ENCODE assay signal across 26 cellular contexts in the genomic region with DNA sequence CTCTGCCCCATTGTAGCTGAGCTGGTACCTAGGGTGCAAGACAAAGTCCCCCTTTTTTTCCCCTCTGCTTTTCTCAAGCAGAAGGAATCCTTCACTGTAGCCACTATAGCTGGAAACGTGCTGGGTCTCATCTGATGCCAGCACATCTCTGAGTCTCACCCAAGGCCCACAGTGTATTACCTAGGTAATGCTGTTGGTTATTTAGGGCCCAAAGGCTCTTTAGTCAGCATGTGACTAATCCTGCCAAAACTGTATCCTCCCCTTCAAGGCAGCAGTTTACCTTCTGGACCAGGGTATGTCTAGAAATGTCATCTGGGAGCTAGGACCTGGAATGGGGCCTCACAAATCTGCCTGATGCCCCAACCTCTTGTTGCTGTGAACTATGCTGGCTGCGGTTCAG.
DNase-seq lines count a peak whose midpoint lies in the region; ATAC-seq and TF ChIP-seq lines count a peak whose summit lies in the region.
"Had no signal": no experiment of that assay in that cellular context is flagged by ENCODE, and none has a peak within 500 bp of the region (broad histone marks: within the 10 kb centered on the region; RNA-seq: fewer than 3 reads in every experiment).

No MANE protein-coding gene starts in this region.

- intact Hi-C loops in PC-3 (cut with micrococcal nuclease), result no loop called here

- H3K4me1 ChIP-seq in H9 (ENCODE audit: insufficient read depth, low read length), result no peaks in the 10 kb centered on the region
- no peaks in the 10 kb centered on the region for H3K4me1 ChIP-seq in PC-3 (ENCODE audit: insufficient read depth, low read length)
- no peaks in the 10 kb centered on the region for H3K4me1 ChIP-seq in foreskin keratinocyte
- H3K4me1 ChIP-seq in tibial nerve, result no peaks in the 10 kb centered on the region
- H3K4me1 ChIP-seq: BE2C, BLaER1 had no signal

- no peaks in the 10 kb centered on the region; the same call in 1 of the 2 replicates for H3K27me3 Mint-ChIP-seq in H9 (ENCODE audit: low read depth)
- no peaks in the 10 kb centered on the region for H3K27me3 Mint-ChIP-seq in stimulated activated naive B cell treated with anti-CD40 and anti-IgM and Interleukin-4, amounts not matched to agents 10 μg/mL and 1 μg/mL and 100 μg/mL, for 72 hours
- no peaks in the 10 kb centered on the region for H3K27me3 Mint-ChIP-seq in activated naive CD8-positive, alpha-beta T cell treated with anti-CD3 and anti-CD28 coated beads for 36 hours
- H3K27me3 Mint-ChIP-seq: CD4-positive, alpha-beta memory T cell; CD4-positive, CD25-positive, alpha-beta regulatory T cell; CD8-positive, alpha-beta memory T cell had no signal

- CTCF ChIA-PET in PC-3 (lab: Charles Lee), result no interaction called here

- H3K36me3 ChIP-seq in PC-3 (ENCODE audit: low read depth, low read length) (no peaks in the 10 kb centered on the region), tibial nerve (no peaks in the 10 kb centered on the region)
- H3K36me3 ChIP-seq: BE2C, BLaER1 had no signal

- no peak overlapping the region for H3K9ac ChIP-seq in H9 (ENCODE audit: extremely low read depth, insufficient read length, low read length)
- H3K9ac ChIP-seq in PC-3 (ENCODE audit: low read length), result no peak overlapping the region
- H3K9ac ChIP-seq: BLaER1 had no signal

- no peaks in the 10 kb centered on the region for H3K23me2 ChIP-seq in H9 (ENCODE audit: insufficient read length, low read depth, low read length, poor library complexity, severe bottlenecking)

- H2AK5ac ChIP-seq in H9 (ENCODE audit: insufficient read length, low read length), result no peak overlapping the region

- H3K9me3 ChIP-seq in H9 (ENCODE audit: control insufficient read depth, low read depth, low read length), result no peaks in the 10 kb centered on the region
- H3K9me3 ChIP-seq in PC-3 (ENCODE audit: low read length), result 0 out of 2 replicates have a peak, but pooled peaks cover 5% of the 10 kb centered on the region
- H3K9me3 ChIP-seq in tibial nerve, result peaks cover 0 to 22% (median 5%) of the 10 kb centered on the region in 4 donors
- H3K9me3 ChIP-seq: BE2C had no signal

- no peak overlapping the region for H2BK120ac ChIP-seq in H9 (ENCODE audit: low read depth, low read length, poor library complexity, severe bottlenecking)

- H3K4me3 ChIP-seq in PC-3 (ENCODE audit: low read length) (no peak overlapping the region), epithelial cell of esophagus (ENCODE audit: low read length) (no peak overlapping the region), tibial nerve (no peak overlapping the region)
- H3K4me3 ChIP-seq: BLaER1, GM12878 had no signal

- H3K4me3 Mint-ChIP-seq in H9, result no peak overlapping the region
- no peak overlapping the region for H3K4me3 Mint-ChIP-seq in stimulated activated naive B cell treated with anti-CD40 and anti-IgM and Interleukin-4, amounts not matched to agents 10 μg/mL and 1 μg/mL and 100 μg/mL, for 72 hours
- H3K4me3 Mint-ChIP-seq in activated naive CD8-positive, alpha-beta T cell treated with anti-CD3 and anti-CD28 coated beads for 36 hours, result no peak overlapping the region
- H3K4me3 Mint-ChIP-seq: CD14-positive monocyte; CD4-positive, alpha-beta memory T cell; CD4-positive, CD25-positive, alpha-beta regulatory T cell; CD8-positive, alpha-beta memory T cell had no signal

- no peak overlapping the region for H3K4ac ChIP-seq in H9 (ENCODE audit: low read depth, low read length)

- H4K91ac ChIP-seq in H9 (ENCODE audit: insufficient read length, low read depth, low read length), result no peak overlapping the region

- H3K79me1 ChIP-seq in H9 (ENCODE audit: insufficient read depth, low read depth, low read length, poor library complexity, severe bottlenecking), result no peaks in the 10 kb centered on the region

- no peaks in the 10 kb centered on the region for H3F3A ChIP-seq in PC-3 (ENCODE audit: low read length, unreplicated experiment)

- H3K27ac ChIP-seq in H9 (ENCODE audit: insufficient read length, low read depth, low read length) (no peak overlapping the region), PC-3 (ENCODE audit: low read length) (no peak overlapping the region), foreskin keratinocyte (no peak overlapping the region), tibial nerve (no peak overlapping the region)
- H3K27ac ChIP-seq: BLaER1 had no signal

- peaks cover 4 to 9% of the 10 kb centered on the region in 2 experiments; a peak in 3 of 4 replicates for H3K4me1 Mint-ChIP-seq in H9
- no peaks in the 10 kb centered on the region for H3K4me1 Mint-ChIP-seq in stimulated activated naive B cell treated with anti-CD40 and anti-IgM and Interleukin-4, amounts not matched to agents 10 μg/mL and 1 μg/mL and 100 μg/mL, for 72 hours
- no peaks in the 10 kb centered on the region for H3K4me1 Mint-ChIP-seq in activated naive CD8-positive, alpha-beta T cell treated with anti-CD3 and anti-CD28 coated beads for 36 hours
- H3K4me1 Mint-ChIP-seq: CD14-positive monocyte; CD4-positive, alpha-beta memory T cell; CD4-positive, CD25-positive, alpha-beta regulatory T cell; CD8-positive, alpha-beta memory T cell had no signal

- H3T11ph ChIP-seq in H9 (ENCODE audit: low read length), result no peak overlapping the region

- POLR2A ChIA-PET in PC-3 (lab: Charles Lee; ENCODE audit: unreplicated experiment), result no interaction called here

- no peak for TF ChIP-seq POLR2A in tibial nerve (IDR thresholded peaks at IDR 0.05)

- H3K27me3 ChIP-seq in H9 (ENCODE audit: insufficient read depth, low read length) (no peaks in the 10 kb centered on the region), PC-3 (ENCODE audit: low read length) (no peaks in the 10 kb centered on the region), foreskin keratinocyte (no peaks in the 10 kb centered on the region), tibial nerve (no peaks in the 10 kb centered on the region)
- H3K27me3 ChIP-seq: BE2C, BLaER1 had no signal

- H2AFZ ChIP-seq in H9 (ENCODE audit: low read length) (no peak overlapping the region), PC-3 (ENCODE audit: low read length) (no peak overlapping the region)

- peaks cover 17 to 19% of the 10 kb centered on the region in 2 experiments; a peak in 4 of 5 replicates for H3K9me3 Mint-ChIP-seq in H9
- peaks cover 15 to 16% of the 10 kb centered on the region in 2 donors for H3K9me3 Mint-ChIP-seq in stimulated activated naive B cell treated with anti-CD40 and anti-IgM and Interleukin-4, amounts not matched to agents 10 μg/mL and 1 μg/mL and 100 μg/mL, for 72 hours
- H3K9me3 Mint-ChIP-seq in activated naive CD8-positive, alpha-beta T cell treated with anti-CD3 and anti-CD28 coated beads for 36 hours, result peaks cover 4% of the 10 kb centered on the region

- no CpG with 5 or more reads among the region's 2 CpGs for WGBS in H9 (ENCODE audit: extremely low coverage, insufficient read length, low lambda C conversion rate)
- WGBS in tibial nerve, 2 donors, result 78 to 79% methylated on average over 1 to 2 of the region's 2 CpGs

- peaks cover 12 to 23% (median 12%) of the 10 kb centered on the region in 3 experiments for H3K36me3 Mint-ChIP-seq in H9 (ENCODE audit: insufficient read depth in 1 of 3, low read depth in 3 of 3)
- H3K36me3 Mint-ChIP-seq in stimulated activated naive B cell treated with anti-CD40 and anti-IgM and Interleukin-4, amounts not matched to agents 10 μg/mL and 1 μg/mL and 100 μg/mL, for 72 hours, result no peaks in the 10 kb centered on the region
- H3K36me3 Mint-ChIP-seq in activated naive CD8-positive, alpha-beta T cell treated with anti-CD3 and anti-CD28 coated beads for 36 hours, result no peaks in the 10 kb centered on the region
- H3K36me3 Mint-ChIP-seq: CD14-positive monocyte; CD4-positive, alpha-beta memory T cell; CD4-positive, CD25-positive, alpha-beta regulatory T cell; CD8-positive, alpha-beta memory T cell had no signal

- no peaks in the 10 kb centered on the region for H3K79me2 ChIP-seq in H9 (ENCODE audit: insufficient read depth, low read length)
- H3K79me2 ChIP-seq in PC-3 (ENCODE audit: low read length), result no peaks in the 10 kb centered on the region

- ATAC-seq in PC-3 (no peak), foreskin keratinocyte (peak; percentile 81)
- no peak for ATAC-seq in stimulated activated naive B cell treated with anti-CD40 and anti-IgM and Interleukin-4, amounts not matched to agents 10 μg/mL and 1 μg/mL and 100 μg/mL, for 72 hours (replicated peaks)
- ATAC-seq: GM12878 had no signal

- H3K18ac ChIP-seq in H9 (ENCODE audit: insufficient read length, low read depth, low read length), result no peak overlapping the region

- H3K56ac ChIP-seq in H9 (ENCODE audit: insufficient read length, low read depth, low read length), result no peak overlapping the region

- no peak overlapping the region for H2BK15ac ChIP-seq in H9 (ENCODE audit: low read depth, low read length)

- H3K27ac Mint-ChIP-seq in H9, result no peak overlapping the region
- H3K27ac Mint-ChIP-seq in stimulated activated naive B cell treated with anti-CD40 and anti-IgM and Interleukin-4, amounts not matched to agents 10 μg/mL and 1 μg/mL and 100 μg/mL, for 72 hours, result no peak overlapping the region
- no peak overlapping the region for H3K27ac Mint-ChIP-seq in activated naive CD8-positive, alpha-beta T cell treated with anti-CD3 and anti-CD28 coated beads for 36 hours
- H3K27ac Mint-ChIP-seq: CD14-positive monocyte; CD4-positive, alpha-beta memory T cell; CD4-positive, CD25-positive, alpha-beta regulatory T cell; CD8-positive, alpha-beta memory T cell had no signal

- H2BK20ac ChIP-seq in H9 (ENCODE audit: low read depth, low read length, poor library complexity, severe bottlenecking), result no peak overlapping the region

- no peak overlapping the region for H3K4me2 ChIP-seq in H9 (ENCODE audit: insufficient read depth, insufficient read length, low read length)
- H3K4me2 ChIP-seq in PC-3 (ENCODE audit: low read length), result no peak overlapping the region
- H3K4me2 ChIP-seq: BLaER1 had no signal

- no peak overlapping the region for H3K14ac ChIP-seq in H9 (ENCODE audit: insufficient read depth, low read length)

- no TSS peak for BruUV-seq in PC-3 (replicated peaks; lab: Mats Ljungman, UMichigan)

- no peaks in the 10 kb centered on the region for H4K20me1 ChIP-seq in H9 (ENCODE audit: control insufficient read depth, insufficient read depth, insufficient read length)
- H4K20me1 ChIP-seq in PC-3 (ENCODE audit: low read length), result no peaks in the 10 kb centered on the region
- H4K20me1 ChIP-seq: BLaER1 had no signal

- H3K9me2 ChIP-seq in PC-3 (replicated peaks; ENCODE audit: low read length), result no peaks in the 10 kb centered on the region

- TF ChIP-seq EP300 in tibial nerve (IDR thresholded peaks at IDR 0.05), result no peak

- H4K8ac ChIP-seq in H9 (replicated peaks; ENCODE audit: insufficient read length, low read depth, low read length), result no peak overlapping the region

- TF ChIP-seq CTCF in H9 (conservative IDR thresholded peaks at IDR 0.05) (no peak), PC-3 (conservative IDR thresholded peaks at IDR 0.05; ENCODE audit: low read depth, low read length) (no peak), epithelial cell of esophagus (IDR thresholded peaks at IDR 0.05; ENCODE audit: insufficient read depth, low read depth, low read length, missing control alignments) (no peak), foreskin keratinocyte (conservative IDR thresholded peaks at IDR 0.05) (no peak), tibial nerve (IDR thresholded peaks at IDR 0.05) (no peak)

- H4K5ac ChIP-seq in H9 (ENCODE audit: insufficient read length, low read depth, low read length), result no peak overlapping the region

- H2BK5ac ChIP-seq in H9 (ENCODE audit: insufficient read length, low read length), result peak overlapping the region; percentile 58

- H3K23ac ChIP-seq in H9 (ENCODE audit: insufficient read length, low read depth, low read length), result no peak overlapping the region

- no peak for DNase-seq in H9
- peak; percentile 9 for DNase-seq in PC-3
- DNase-seq in epithelial cell of esophagus (ENCODE audit: low read depth), result peak; percentile 50
- peak; percentile 10 to 59 for DNase-seq in foreskin keratinocyte
- no peak for DNase-seq in stimulated activated naive B cell treated with anti-CD40 and anti-IgM and Interleukin-4, amounts not matched to agents 10 μg/mL and 1 μg/mL and 100 μg/mL, for 72 hours
- no peak for DNase-seq in activated naive CD8-positive, alpha-beta T cell treated with anti-CD3 and anti-CD28 coated beads for 36 hours
- no peak for DNase-seq in tibial nerve (ENCODE audit: low spot score in 2 of 2)
- DNase-seq in NOMO-1 treated with DMSO at 0.1 percent for 48 hours (lab: John Stamatoyannopoulos, UW; ENCODE audit: unreplicated experiment), result no peak
- DNase-seq: 8988T; ACHN; BE2C; C1 segment of cervical spinal cord; CD4-positive, alpha-beta memory T cell; CD4-positive, CD25-positive, alpha-beta regulatory T cell; CD8-positive, alpha-beta memory T cell; COR-L47; DMS 273 treated with DMSO at 0.1 percent for 48 hours; DMS153; DMS53; DMS79; DND-41; EL; GDM1 had no signal

- no peak overlapping the region for H2BK12ac ChIP-seq in H9 (ENCODE audit: insufficient read length, low read depth, low read length)

Comparison
In these comparisons a context has a peak if more than half of its experiments do, and no peak if none do; other contexts are left out.
1. DNase-seq: peak in PC-3 (single experiment), epithelial cell of esophagus (single experiment) and foreskin keratinocyte (2 of 2); none in H9 (single experiment), stimulated activated naive B cell treated with anti-CD40 and anti-IgM and Interleukin-4, amounts not matched to agents 10 μg/mL and 1 μg/mL and 100 μg/mL, for 72 hours (single experiment), activated naive CD8-positive, alpha-beta T cell treated with anti-CD3 and anti-CD28 coated beads for 36 hours (single experiment), tibial nerve (0 of 2) and NOMO-1 treated with DMSO at 0.1 percent for 48 hours (single experiment).